ENCODE assay signal across 19 cellular contexts in genomic region chr6:155116571-155116910, GRCh38.
A peak's percentile ranks its signal among the peaks of the same experiment; 100 is the strongest.
DNase-seq lines count a peak whose midpoint lies in the region; ATAC-seq and TF ChIP-seq lines count a peak whose summit lies in the region.
"Had no signal": no experiment of that assay in that cellular context is flagged by ENCODE, and none has a peak within 500 bp of the region (broad histone marks: within the 10 kb centered on the region; RNA-seq: fewer than 3 reads in every experiment).

No MANE protein-coding gene starts in this region.

- peak overlapping the region; percentile 47 for H3K27ac ChIP-seq in SJCRH30
- H3K27ac ChIP-seq in heart right ventricle, result no peak overlapping the region
- H3K27ac ChIP-seq: lower lobe of right lung, testis had no signal

- no peaks in the 10 kb centered on the region for H3K27me3 Mint-ChIP-seq in chondrocyte (ENCODE audit: low read depth)
- peaks cover 18% of the 10 kb centered on the region for H3K27me3 Mint-ChIP-seq in stimulated activated naive CD8-positive, alpha-beta T cell treated with anti-CD3 and anti-CD28 coated beads, Interleukin-15, amount 100 ng/mL, for 72 hours
- H3K27me3 Mint-ChIP-seq: central memory CD8-positive, alpha-beta T cell had no signal

- in situ Hi-C loops in GM13977 (cut with MboI; ENCODE audit: low pct_unique_long_range_greater_than_20kb, low sequenced_read_pairs, unreplicated experiment), result no loop called here

- H3K4me3 ChIP-seq in SJCRH30, result no peak overlapping the region
- H3K4me3 ChIP-seq in heart right ventricle, result no peak overlapping the region
- H3K4me3 ChIP-seq: lower lobe of right lung, testis had no signal

- H3K9me3 ChIP-seq in SJCRH30 (replicated peaks) (no peaks in the 10 kb centered on the region), heart right ventricle (no peaks in the 10 kb centered on the region)
- H3K9me3 ChIP-seq: lower lobe of right lung, testis had no signal

- H3K27me3 ChIP-seq in SJCRH30 (no peaks in the 10 kb centered on the region), heart right ventricle (no peaks in the 10 kb centered on the region)
- H3K27me3 ChIP-seq: testis had no signal

- DNase-seq in stimulated activated CD4-positive, alpha-beta T cell treated with anti-CD3 and anti-CD28 coated beads, Interleukin-4, amount 100 ng/mL, for 24 hours, result peak; percentile 17
- DNase-seq in stimulated activated CD4-positive, alpha-beta T cell treated with anti-CD3 and anti-CD28 coated beads, Interleukin-4, amount 100 ng/mL, for 4 hours, result no peak
- no peak for DNase-seq in SJCRH30
- DNase-seq in chondrocyte (ENCODE audit: low spot score), result no peak
- no peak for DNase-seq in stimulated activated naive CD8-positive, alpha-beta T cell treated with anti-CD3 and anti-CD28 coated beads, Interleukin-15, amount 100 ng/mL, for 72 hours
- DNase-seq in middle frontal gyrus (ENCODE audit: extremely low spot score, low spot score), result no peak
- no peak for DNase-seq in GM13977 (ENCODE audit: low spot score)
- DNase-seq in heart right ventricle, result no peak
- DNase-seq: activated CD4-positive, alpha-beta T cell treated with anti-CD3 and anti-CD28 coated beads for 4 hours; effector CD4-positive, alpha-beta T cell; islet precursor cell; lower lobe of right lung; naive B cell; NCI-H1105 treated with DMSO at 0.1 percent for 48 hours; NCI-H526 treated with DMSO at 0.1 percent for 48 hours; SHP77 treated with DMSO at 0.1 percent for 48 hours; stimulated activated CD8-positive, alpha-beta memory T cell treated with anti-CD3 and anti-CD28 coated beads, Interleukin-4, amount 100 ng/mL, for 48 hours; testis had no signal

- WGBS in heart right ventricle, 2 donors, result 91 to 95% methylated on average over 5 of the region's 5 CpGs

- H3K27ac Mint-ChIP-seq in chondrocyte (ENCODE audit: unreplicated experiment), result peak overlapping the region; percentile 96
- H3K27ac Mint-ChIP-seq in stimulated activated naive CD8-positive, alpha-beta T cell treated with anti-CD3 and anti-CD28 coated beads, Interleukin-15, amount 100 ng/mL, for 72 hours, result peak overlapping the region in 1 of 2 donors; percentile 80
- H3K27ac Mint-ChIP-seq: naive B cell had no signal

- H3K36me3 ChIP-seq in SJCRH30 (no peaks in the 10 kb centered on the region), heart right ventricle (no peaks in the 10 kb centered on the region)
- H3K36me3 ChIP-seq: lower lobe of right lung had no signal

- peaks cover 36% of the 10 kb centered on the region for H3K4me1 ChIP-seq in SJCRH30
- peaks cover 0 to 6% (median 1%) of the 10 kb centered on the region in 9 donors for H3K4me1 ChIP-seq in heart right ventricle
- H3K4me1 ChIP-seq: lower lobe of right lung, testis had no signal

- H3K4me3 Mint-ChIP-seq in chondrocyte (ENCODE audit: unreplicated experiment), result no peak overlapping the region
- peak overlapping the region; percentile 6 to 40 for H3K4me3 Mint-ChIP-seq in stimulated activated naive CD8-positive, alpha-beta T cell treated with anti-CD3 and anti-CD28 coated beads, Interleukin-15, amount 100 ng/mL, for 72 hours
- H3K4me3 Mint-ChIP-seq: central memory CD8-positive, alpha-beta T cell; naive B cell had no signal

- H3K4me1 Mint-ChIP-seq in chondrocyte (ENCODE audit: low read depth), result peaks cover 40% of the 10 kb centered on the region
- peaks cover 24% of the 10 kb centered on the region for H3K4me1 Mint-ChIP-seq in stimulated activated naive CD8-positive, alpha-beta T cell treated with anti-CD3 and anti-CD28 coated beads, Interleukin-15, amount 100 ng/mL, for 72 hours
- H3K4me1 Mint-ChIP-seq: central memory CD8-positive, alpha-beta T cell had no signal

- H3K36me3 Mint-ChIP-seq in chondrocyte (ENCODE audit: low read depth), result no peaks in the 10 kb centered on the region
- H3K36me3 Mint-ChIP-seq: naive B cell had no signal

- no peak for ATAC-seq in stimulated activated naive CD8-positive, alpha-beta T cell treated with anti-CD3 and anti-CD28 coated beads, Interleukin-15, amount 100 ng/mL, for 72 hours
- no peak for ATAC-seq in heart right ventricle
- ATAC-seq: lower lobe of right lung had no signal

- no peaks in the 10 kb centered on the region for H3K9me3 Mint-ChIP-seq in chondrocyte (ENCODE audit: low read depth)
- H3K9me3 Mint-ChIP-seq in stimulated activated naive CD8-positive, alpha-beta T cell treated with anti-CD3 and anti-CD28 coated beads, Interleukin-15, amount 100 ng/mL, for 72 hours, result no peaks in the 10 kb centered on the region
- H3K9me3 Mint-ChIP-seq: central memory CD8-positive, alpha-beta T cell; naive B cell had no signal

- TF ChIP-seq CTCF in chondrocyte (IDR thresholded peaks at IDR 0.05) (no peak), GM13977 (IDR thresholded peaks at IDR 0.05; ENCODE audit: extremely low read depth, insufficient read depth, missing control alignments) (no peak), heart right ventricle (IDR thresholded peaks at IDR 0.05) (no peak)

- intact Hi-C loops in heart right ventricle (cut with DNase I), result no loop called here
